ENCODE assay signal across 9 cellular contexts in the genomic region with DNA sequence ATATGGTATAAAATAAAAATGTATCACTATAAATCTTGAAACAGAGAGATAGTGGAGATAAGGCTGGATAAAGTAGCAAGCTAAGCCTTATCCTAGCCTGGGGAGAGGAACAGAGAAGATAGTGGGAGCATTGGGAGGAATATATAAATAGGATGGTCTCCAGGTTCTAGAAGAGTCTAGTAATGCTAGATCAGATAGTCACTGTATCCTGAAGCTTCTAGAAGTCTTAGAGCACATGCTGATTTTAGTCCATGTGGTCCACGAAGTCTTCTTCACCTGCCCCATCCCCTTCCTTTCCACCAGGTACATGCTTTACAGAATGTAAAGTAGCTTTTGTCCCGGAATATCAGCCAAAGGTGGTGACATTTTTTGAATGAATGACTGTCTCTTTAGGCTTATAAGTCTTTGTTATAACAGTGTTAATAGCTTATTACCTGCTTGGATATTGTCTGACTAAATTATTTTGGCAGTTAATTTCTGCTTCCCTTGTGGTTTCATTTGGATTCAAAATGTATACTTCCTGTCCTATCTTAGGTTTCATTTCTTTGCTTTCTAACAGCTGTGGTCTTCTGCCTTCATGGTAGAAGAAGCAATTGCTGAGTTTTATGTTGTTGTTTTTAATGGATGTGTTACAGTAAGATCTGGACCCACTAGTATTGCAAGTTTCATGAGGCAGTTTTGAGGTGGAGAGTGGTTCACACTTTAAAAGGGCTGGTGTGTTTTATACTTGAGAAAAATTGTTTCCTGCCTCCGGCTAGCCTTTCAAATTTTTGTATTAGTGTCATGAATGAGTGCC. TPM values are rescaled to one million over a fixed set of nuclear protein-coding genes. Genes with fewer than 3 reads are reported as not detected.
A peak's percentile ranks its signal among the peaks of the same experiment; 100 is the strongest.
DNase-seq lines count a peak whose midpoint lies in the region; ATAC-seq and TF ChIP-seq lines count a peak whose summit lies in the region.
"Had no signal": no experiment of that assay in that cellular context is flagged by ENCODE, and none has a peak within 500 bp of the region (broad histone marks: within the 10 kb centered on the region; RNA-seq: fewer than 3 reads in every experiment).

No MANE protein-coding gene starts in this region.

- no peak overlapping the region for H2AFZ ChIP-seq in GM23338

- H3K4me3 Mint-ChIP-seq in activated T-helper 2 cell treated with anti-CD3 and anti-CD28 coated beads, Interferon-gamma antibody, Interleukin-2, Interleukin-4, amounts not matched to agents 10 μg/mL and 5 μg/mL and 100 μg/mL, durations not matched to agents 14 hours and 24 hours and 36 hours (ENCODE audit: low read depth) = peak overlapping the region; percentile 66
- no peak overlapping the region for H3K4me3 Mint-ChIP-seq in GM23338

- intact Hi-C loops in activated T-helper 2 cell treated with anti-CD3 and anti-CD28 coated beads, Interferon-gamma antibody, Interleukin-2, Interleukin-4, amounts not matched to agents 10 μg/mL and 5 μg/mL and 100 μg/mL, durations not matched to agents 14 hours and 24 hours and 36 hours (cut with micrococcal nuclease) = loop anchor here (10.0 kb wide), 2 partner anchors 633 to 853 kb away; no protein-coding TSS in a partner anchor
- intact Hi-C loops in lower lobe of right lung (cut with DNase I) = no loop called here

- H4K20me1 ChIP-seq in GM23338 (replicated peaks; ENCODE audit: insufficient read depth) = peaks cover 48% of the 10 kb centered on the region

- H3K27me3 ChIP-seq in GM23338 (ENCODE audit: insufficient read depth) = no peaks in the 10 kb centered on the region
- H3K27me3 ChIP-seq in lower lobe of right lung (ENCODE audit: low read depth) = no peaks in the 10 kb centered on the region
- H3K27me3 ChIP-seq in effector memory CD4-positive, alpha-beta T cell (replicated peaks; ENCODE audit: control insufficient read depth, insufficient read depth, low read length, poor library complexity, severe bottlenecking) = no peaks in the 10 kb centered on the region

- no peaks in the 10 kb centered on the region for H3K27me3 Mint-ChIP-seq in activated T-helper 2 cell treated with anti-CD3 and anti-CD28 coated beads, Interferon-gamma antibody, Interleukin-2, Interleukin-4, amounts not matched to agents 10 μg/mL and 5 μg/mL and 100 μg/mL, durations not matched to agents 14 hours and 24 hours and 36 hours (ENCODE audit: low read depth)
- H3K27me3 Mint-ChIP-seq in GM23338 (ENCODE audit: insufficient read depth, low read depth, poor library complexity) = peaks cover 5% of the 10 kb centered on the region

- H3K36me3 Mint-ChIP-seq in activated T-helper 2 cell treated with anti-CD3 and anti-CD28 coated beads, Interferon-gamma antibody, Interleukin-2, Interleukin-4, amounts not matched to agents 10 μg/mL and 5 μg/mL and 100 μg/mL, durations not matched to agents 14 hours and 24 hours and 36 hours (ENCODE audit: low read depth) = peaks cover 29% of the 10 kb centered on the region
- no peaks in the 10 kb centered on the region for H3K36me3 Mint-ChIP-seq in GM23338 (ENCODE audit: low read depth)

- no peaks in the 10 kb centered on the region for H3K9me3 ChIP-seq in lower lobe of right lung
- no peaks in the 10 kb centered on the region for H3K9me3 ChIP-seq in effector memory CD4-positive, alpha-beta T cell (ENCODE audit: control insufficient read depth, low read length)

- POLR2A ChIA-PET in GM10248 (lab: Yijun Ruan, JAX) = no interaction called here

- CTCF ChIA-PET in GM10248 (lab: Yijun Ruan, JAX) = interaction anchor here (0.7 kb wide), 1 partner anchor 102 kb away, joined by 3 read pairs; no protein-coding TSS in a partner anchor

- H3K4me3 ChIP-seq in GM23338 (no peak overlapping the region), lower lobe of right lung (no peak overlapping the region)
- no peak overlapping the region for H3K4me3 ChIP-seq in effector memory CD4-positive, alpha-beta T cell (ENCODE audit: insufficient read depth, low read depth, low read length, poor library complexity, severe bottlenecking)

- H3K4me2 ChIP-seq in GM23338 = no peak overlapping the region

- H3K9me2 ChIP-seq in GM23338 (ENCODE audit: insufficient read depth) = no peaks in the 10 kb centered on the region

- peak; percentile 43 for ATAC-seq in GM19463 (IDR thresholded peaks at IDR 0.05; ENCODE audit: unreplicated experiment)
- ATAC-seq in HG03442 (IDR thresholded peaks at IDR 0.05; ENCODE audit: unreplicated experiment) = peak; percentile 51
- no peak for ATAC-seq in GM23338
- no peak for ATAC-seq in lower lobe of right lung

- H3K27ac ChIP-seq in GM23338 (ENCODE audit: low read depth) (no peak overlapping the region), lower lobe of right lung (no peak overlapping the region)
- H3K27ac ChIP-seq in effector memory CD4-positive, alpha-beta T cell (ENCODE audit: insufficient read depth, low read length, poor library complexity, severe bottlenecking) = no peak overlapping the region

- peak overlapping the region; percentile 79 for H3K27ac Mint-ChIP-seq in activated T-helper 2 cell treated with anti-CD3 and anti-CD28 coated beads, Interferon-gamma antibody, Interleukin-2, Interleukin-4, amounts not matched to agents 10 μg/mL and 5 μg/mL and 100 μg/mL, durations not matched to agents 14 hours and 24 hours and 36 hours
- no peak overlapping the region for H3K27ac Mint-ChIP-seq in GM23338

- DNase-seq in GM10248 (ENCODE audit: extremely low spot score) (peak; percentile 11), GM23338 (ENCODE audit: low spot score) (no peak), lower lobe of right lung (no peak), LoVo (ENCODE audit: low spot score) (no peak)
- DNase-seq in activated T-helper 2 cell treated with anti-CD3 and anti-CD28 coated beads, Interferon-gamma antibody, Interleukin-2, Interleukin-4, amounts not matched to agents 10 μg/mL and 5 μg/mL and 100 μg/mL, durations not matched to agents 14 hours and 24 hours and 36 hours (ENCODE audit: low spot score) = no peak
- no peak for DNase-seq in effector memory CD4-positive, alpha-beta T cell
- DNase-seq: GF-D8 had no signal

- no peaks in the 10 kb centered on the region for H3K9me3 Mint-ChIP-seq in activated T-helper 2 cell treated with anti-CD3 and anti-CD28 coated beads, Interferon-gamma antibody, Interleukin-2, Interleukin-4, amounts not matched to agents 10 μg/mL and 5 μg/mL and 100 μg/mL, durations not matched to agents 14 hours and 24 hours and 36 hours
- no peaks in the 10 kb centered on the region for H3K9me3 Mint-ChIP-seq in GM23338

- TF ChIP-seq CTCF in GM10248 (IDR thresholded peaks at IDR 0.05; ENCODE audit: control extremely low read depth, extremely low read depth, low read depth, missing control alignments) (no peak), GM23338 (conservative IDR thresholded peaks at IDR 0.05; ENCODE audit: low read depth in 2 of 2) (no peak), lower lobe of right lung (IDR thresholded peaks at IDR 0.05) (no peak)

- H3F3A ChIP-seq in GM23338 (replicated peaks; ENCODE audit: low read depth) = 0 out of 2 replicates have a peak, but pooled peaks cover 4% of the 10 kb centered on the region

- H3K79me2 ChIP-seq in GM23338 (replicated peaks; ENCODE audit: insufficient read depth) = peaks cover 98% of the 10 kb centered on the region

- peaks cover 61% of the 10 kb centered on the region for H3K4me1 Mint-ChIP-seq in activated T-helper 2 cell treated with anti-CD3 and anti-CD28 coated beads, Interferon-gamma antibody, Interleukin-2, Interleukin-4, amounts not matched to agents 10 μg/mL and 5 μg/mL and 100 μg/mL, durations not matched to agents 14 hours and 24 hours and 36 hours (ENCODE audit: low read depth)
- peaks cover 45% of the 10 kb centered on the region for H3K4me1 Mint-ChIP-seq in GM23338

- no peaks in the 10 kb centered on the region for H3K36me3 ChIP-seq in GM23338 (ENCODE audit: insufficient read depth)
- no peaks in the 10 kb centered on the region for H3K36me3 ChIP-seq in lower lobe of right lung
- no peaks in the 10 kb centered on the region for H3K36me3 ChIP-seq in effector memory CD4-positive, alpha-beta T cell (ENCODE audit: control insufficient read depth, insufficient read depth, low read length)

- H3K4me1 ChIP-seq in GM23338 (ENCODE audit: insufficient read depth) = peaks cover 70% of the 10 kb centered on the region
- H3K4me1 ChIP-seq in lower lobe of right lung = peaks cover 72% of the 10 kb centered on the region
- peaks cover 27% of the 10 kb centered on the region for H3K4me1 ChIP-seq in effector memory CD4-positive, alpha-beta T cell (ENCODE audit: control insufficient read depth, insufficient read depth, low read length, poor library complexity, severe bottlenecking)

TF ChIP-seq in GM23338, 12 proteins besides CTCF, POLR2A, EP300 and RAD21 (continues in another document):
- no peak for TF ChIP-seq ZNF331 (CRISPR knock-in tag; IDR thresholded peaks at IDR 0.05; ENCODE audit: low read depth)
- TF ChIP-seq, protein P1, sequence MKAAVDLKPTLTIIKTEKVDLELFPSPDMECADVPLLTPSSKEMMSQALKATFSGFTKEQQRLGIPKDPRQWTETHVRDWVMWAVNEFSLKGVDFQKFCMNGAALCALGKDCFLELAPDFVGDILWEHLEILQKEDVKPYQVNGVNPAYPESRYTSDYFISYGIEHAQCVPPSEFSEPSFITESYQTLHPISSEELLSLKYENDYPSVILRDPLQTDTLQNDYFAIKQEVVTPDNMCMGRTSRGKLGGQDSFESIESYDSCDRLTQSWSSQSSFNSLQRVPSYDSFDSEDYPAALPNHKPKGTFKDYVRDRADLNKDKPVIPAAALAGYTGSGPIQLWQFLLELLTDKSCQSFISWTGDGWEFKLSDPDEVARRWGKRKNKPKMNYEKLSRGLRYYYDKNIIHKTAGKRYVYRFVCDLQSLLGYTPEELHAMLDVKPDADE (IDR thresholded peaks at IDR 0.05) = no peak

RNA-seq across cellular contexts. Expression of a gene that starts 5.9 kb away (rescaled TPM):
- total RNA-seq in activated T-helper 2 cell treated with anti-CD3 and anti-CD28 coated beads, Interferon-gamma antibody, Interleukin-2, Interleukin-4, amounts not matched to agents 10 μg/mL and 5 μg/mL and 100 μg/mL, durations not matched to agents 14 hours and 24 hours and 36 hours = 63.3 and 65.0 TPM in 2 replicates
- total RNA-seq in GM23338 (2014; rRNA removed; shearing (Covaris generic)) = 79.4 and 96.4 TPM in 2 replicates
- polyA plus RNA-seq in GM23338 (2016; fragmentation: Nextera tagmentation; extraction: Ambion mirVana) = 33.0 and 33.2 TPM in 2 replicates
- total RNA-seq in lower lobe of right lung = 58.9 TPM

Comparison
In these comparisons a context has a peak if more than half of its experiments do, and no peak if none do; other contexts are left out.
1. ATAC-seq: peak in GM19463 (single experiment) and HG03442 (single experiment); none in GM23338 (single experiment) and lower lobe of right lung (0 of 2).